ENCODE assay signal across 1 cellular context in genomic region chr10:75429159-75429827, GRCh38.
TF ChIP-seq lines count a peak whose summit lies in the region.

No MANE protein-coding gene starts in this region.

TF ChIP-seq in HepG2, 621 proteins besides CTCF, POLR2A, EP300 and RAD21:
- TF ChIP-seq TAF15 (IDR thresholded peaks at IDR 0.05; ENCODE audit: low read depth, low read length, poor library complexity, severe bottlenecking) (no peak), ZBTB34 (CRISPR knock-in tag; IDR thresholded peaks at IDR 0.05) (no peak), PRMT3 (CRISPR knock-in tag; IDR thresholded peaks at IDR 0.05; ENCODE audit: borderline replicate concordance, low read depth) (peak; percentile 0; the same call in 1 of the 2 replicates), E2F2 (CRISPR knock-in tag; IDR thresholded peaks at IDR 0.05; ENCODE audit: borderline replicate concordance) (no peak), GFI1 (CRISPR knock-in tag; IDR thresholded peaks at IDR 0.05; ENCODE audit: borderline replicate concordance) (0 out of 2 replicates have a peak, but pooled peaks have one; percentile 22)
